In the genomic region with DNA sequence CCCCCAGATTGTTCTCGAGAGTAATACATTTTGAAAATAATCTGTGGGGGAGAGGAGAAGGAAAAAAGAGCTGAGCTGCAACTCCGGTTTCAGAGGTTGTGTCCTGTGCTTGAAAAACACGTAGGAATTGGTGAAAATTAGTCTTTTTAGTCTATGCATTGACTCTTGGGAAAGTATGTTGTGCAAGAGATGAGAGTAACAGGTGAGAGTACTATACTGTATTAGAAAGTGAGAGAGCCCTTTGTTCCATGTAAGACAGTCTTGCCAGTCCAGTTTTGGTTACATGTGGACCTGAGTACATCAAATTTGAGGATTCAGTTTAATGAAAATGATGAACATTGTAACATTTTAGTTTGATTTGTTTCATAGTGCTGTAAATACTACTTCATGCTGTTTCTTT, we compare ENCODE assay signal across 1 cellular context.
TF ChIP-seq lines count a peak whose summit lies in the region.

No MANE protein-coding gene starts in this region.

TF ChIP-seq in WTC11, 78 proteins besides CTCF, POLR2A, EP300 and RAD21 (continued from another document):
- TF ChIP-seq, protein P1, sequence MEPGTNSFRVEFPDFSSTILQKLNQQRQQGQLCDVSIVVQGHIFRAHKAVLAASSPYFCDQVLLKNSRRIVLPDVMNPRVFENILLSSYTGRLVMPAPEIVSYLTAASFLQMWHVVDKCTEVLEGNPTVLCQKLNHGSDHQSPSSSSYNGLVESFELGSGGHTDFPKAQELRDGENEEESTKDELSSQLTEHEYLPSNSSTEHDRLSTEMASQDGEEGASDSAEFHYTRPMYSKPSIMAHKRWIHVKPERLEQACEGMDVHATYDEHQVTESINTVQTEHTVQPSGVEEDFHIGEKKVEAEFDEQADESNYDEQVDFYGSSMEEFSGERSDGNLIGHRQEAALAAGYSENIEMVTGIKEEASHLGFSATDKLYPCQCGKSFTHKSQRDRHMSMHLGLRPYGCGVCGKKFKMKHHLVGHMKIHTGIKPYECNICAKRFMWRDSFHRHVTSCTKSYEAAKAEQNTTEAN (CRISPR knock-in tag; IDR thresholded peaks at IDR 0.05), result no peak
- no peak for TF ChIP-seq ZNF396 (CRISPR knock-in tag; IDR thresholded peaks at IDR 0.05; ENCODE audit: borderline replicate concordance)
- TF ChIP-seq NFE2L1 (CRISPR knock-in tag; IDR thresholded peaks at IDR 0.05), result no peak
- no peak for TF ChIP-seq SMAD4 (CRISPR knock-in tag; IDR thresholded peaks at IDR 0.05)
- no peak for TF ChIP-seq SP1 (CRISPR knock-in tag; conservative IDR thresholded peaks at IDR 0.05)
- no peak for TF ChIP-seq ZNF671 (CRISPR knock-in tag; IDR thresholded peaks at IDR 0.05)
- TF ChIP-seq, protein P2, sequence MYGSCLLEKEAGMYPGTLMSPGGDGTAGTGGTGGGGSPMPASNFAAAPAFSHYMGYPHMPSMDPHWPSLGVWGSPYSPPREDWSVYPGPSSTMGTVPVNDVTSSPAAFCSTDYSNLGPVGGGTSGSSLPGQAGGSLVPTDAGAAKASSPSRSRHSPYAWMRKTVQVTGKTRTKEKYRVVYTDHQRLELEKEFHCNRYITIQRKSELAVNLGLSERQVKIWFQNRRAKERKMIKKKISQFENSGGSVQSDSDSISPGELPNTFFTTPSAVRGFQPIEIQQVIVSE (CRISPR knock-in tag; IDR thresholded peaks at IDR 0.05; ENCODE audit: borderline replicate concordance), result no peak
